8 cellular contexts compared by ENCODE assay signal in the genomic region with DNA sequence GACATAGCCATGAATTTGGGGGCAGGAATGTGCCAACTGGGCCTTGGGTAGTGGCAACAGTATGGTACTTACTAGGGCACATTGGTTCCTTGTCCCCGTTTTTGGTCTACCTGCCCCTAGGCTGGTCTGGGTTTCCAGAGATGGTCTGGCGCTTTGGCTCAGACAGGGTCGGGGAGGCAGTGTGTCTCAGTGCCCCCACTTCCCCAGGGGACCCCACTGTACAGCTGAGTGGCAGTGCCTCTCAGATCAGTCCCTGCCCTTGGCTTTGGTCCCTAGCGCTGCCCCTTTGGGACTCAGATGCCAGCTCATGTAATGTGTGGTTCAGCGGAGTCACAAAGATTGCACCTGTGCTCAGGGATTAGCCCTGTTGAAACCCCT. TPM values are rescaled to one million over a fixed set of nuclear protein-coding genes. Genes with fewer than 3 reads are reported as not detected.
DNase-seq lines count a peak whose midpoint lies in the region; ATAC-seq lines count a peak whose summit lies in the region.
"Had no signal": no experiment of that assay in that cellular context is flagged by ENCODE, and none has a peak within 500 bp of the region (broad histone marks: within the 10 kb centered on the region; RNA-seq: fewer than 3 reads in every experiment).

No MANE protein-coding gene starts in this region.

- CTCF ChIA-PET in activated CD4-positive, alpha-beta T cell treated with anti-CD3 and anti-CD28 coated beads for 36 hours (lab: Charles Lee): no interaction called here

- H3K4me3 Mint-ChIP-seq in activated CD4-positive, alpha-beta T cell treated with anti-CD3 and anti-CD28 coated beads for 36 hours: no peak overlapping the region
- H3K4me3 Mint-ChIP-seq in central memory CD8-positive, alpha-beta T cell: peak overlapping the region; percentile 91

- no peak for DNase-seq in activated CD4-positive, alpha-beta T cell treated with anti-CD3 and anti-CD28 coated beads for 36 hours
- no peak for DNase-seq in activated CD4-positive, alpha-beta T cell treated with anti-CD3 and anti-CD28 coated beads for 1 hour
- DNase-seq in central memory CD8-positive, alpha-beta T cell (ENCODE audit: low spot score in 2 of 2): no peak
- DNase-seq in sciatic nerve (ENCODE audit: low spot score): peak; percentile 60
- DNase-seq in germinal center (ENCODE audit: low spot score): no peak
- no peak for DNase-seq in stimulated activated CD4-positive, alpha-beta T cell treated with anti-CD3 and anti-CD28 coated beads, Interleukin-2, amount 100 ng/mL, for 48 hours
- DNase-seq: NCI-H1436 treated with DMSO at 0.1 percent for 48 hours had no signal

- peak overlapping the region; percentile 47 for H3K27ac Mint-ChIP-seq in activated CD4-positive, alpha-beta T cell treated with anti-CD3 and anti-CD28 coated beads for 36 hours
- H3K27ac Mint-ChIP-seq in central memory CD8-positive, alpha-beta T cell (ENCODE audit: low read depth): no peak overlapping the region

- no peak for ATAC-seq in activated CD4-positive, alpha-beta T cell treated with anti-CD3 and anti-CD28 coated beads for 36 hours
- ATAC-seq in central memory CD8-positive, alpha-beta T cell (replicated peaks; ENCODE audit: extremely low read depth, poor library complexity, severe bottlenecking): no peak
- no peak for ATAC-seq in sciatic nerve

- H3K9me3 Mint-ChIP-seq in activated CD4-positive, alpha-beta T cell treated with anti-CD3 and anti-CD28 coated beads for 36 hours (ENCODE audit: low read depth): no peaks in the 10 kb centered on the region
- H3K9me3 Mint-ChIP-seq in central memory CD8-positive, alpha-beta T cell: no peaks in the 10 kb centered on the region

- peaks cover 23% of the 10 kb centered on the region for H3K4me1 Mint-ChIP-seq in activated CD4-positive, alpha-beta T cell treated with anti-CD3 and anti-CD28 coated beads for 36 hours
- H3K4me1 Mint-ChIP-seq in central memory CD8-positive, alpha-beta T cell: peaks cover 35% of the 10 kb centered on the region

- peaks cover 70% of the 10 kb centered on the region for H3K36me3 Mint-ChIP-seq in activated CD4-positive, alpha-beta T cell treated with anti-CD3 and anti-CD28 coated beads for 36 hours (ENCODE audit: low read depth)
- H3K36me3 Mint-ChIP-seq in central memory CD8-positive, alpha-beta T cell (ENCODE audit: insufficient read depth): peaks cover 49% of the 10 kb centered on the region

- no peaks in the 10 kb centered on the region for H3K27me3 Mint-ChIP-seq in activated CD4-positive, alpha-beta T cell treated with anti-CD3 and anti-CD28 coated beads for 36 hours
- no peaks in the 10 kb centered on the region for H3K27me3 Mint-ChIP-seq in central memory CD8-positive, alpha-beta T cell

- POLR2A ChIA-PET in activated CD4-positive, alpha-beta T cell treated with anti-CD3 and anti-CD28 coated beads for 36 hours (lab: Charles Lee): no interaction called here

- intact Hi-C loops in activated CD4-positive, alpha-beta T cell treated with anti-CD3 and anti-CD28 coated beads for 36 hours (cut with DNase I, micrococcal nuclease): no loop called here
- intact Hi-C loops in sciatic nerve (cut with DNase I): no loop called here

RNA-seq across cellular contexts. Expression of gene RIC8A, which starts 3.3 kb away (rescaled TPM):
- 100 to 1,000 TPM; 104 to 124 TPM for total RNA-seq in activated CD4-positive, alpha-beta T cell treated with anti-CD3 and anti-CD28 coated beads for 36 hours
- total RNA-seq in sciatic nerve: 74.7 TPM

RNA-seq across cellular contexts. Expression of gene BET1L, which starts 3.6 kb away (rescaled TPM):
- total RNA-seq in activated CD4-positive, alpha-beta T cell treated with anti-CD3 and anti-CD28 coated beads for 36 hours: 10 to 100 TPM; 45.5 to 49.4 TPM
- total RNA-seq in sciatic nerve: 48.1 TPM

RNA-seq across cellular contexts. Expression of gene SCGB1C1, which starts 17.9 kb away (rescaled TPM):
- not detected for total RNA-seq in activated CD4-positive, alpha-beta T cell treated with anti-CD3 and anti-CD28 coated beads for 36 hours
- total RNA-seq in sciatic nerve: not detected
- total RNA-seq: A673 had no signal

RNA-seq across cellular contexts. Expression of gene SIRT3, which starts 25.4 kb away (rescaled TPM):
- total RNA-seq in activated CD4-positive, alpha-beta T cell treated with anti-CD3 and anti-CD28 coated beads for 36 hours: 10 to 100 TPM; 19.6 to 23.3 TPM
- total RNA-seq in sciatic nerve: 21.7 TPM

RNA-seq across cellular contexts. Expression of gene PSMD13, which starts 26.0 kb away (rescaled TPM):
- 100 to 1,000 TPM; 134 to 212 TPM for total RNA-seq in activated CD4-positive, alpha-beta T cell treated with anti-CD3 and anti-CD28 coated beads for 36 hours
- total RNA-seq in sciatic nerve: 79.4 TPM
